ENCODE assay signal across 8 cellular contexts in the genomic region with DNA sequence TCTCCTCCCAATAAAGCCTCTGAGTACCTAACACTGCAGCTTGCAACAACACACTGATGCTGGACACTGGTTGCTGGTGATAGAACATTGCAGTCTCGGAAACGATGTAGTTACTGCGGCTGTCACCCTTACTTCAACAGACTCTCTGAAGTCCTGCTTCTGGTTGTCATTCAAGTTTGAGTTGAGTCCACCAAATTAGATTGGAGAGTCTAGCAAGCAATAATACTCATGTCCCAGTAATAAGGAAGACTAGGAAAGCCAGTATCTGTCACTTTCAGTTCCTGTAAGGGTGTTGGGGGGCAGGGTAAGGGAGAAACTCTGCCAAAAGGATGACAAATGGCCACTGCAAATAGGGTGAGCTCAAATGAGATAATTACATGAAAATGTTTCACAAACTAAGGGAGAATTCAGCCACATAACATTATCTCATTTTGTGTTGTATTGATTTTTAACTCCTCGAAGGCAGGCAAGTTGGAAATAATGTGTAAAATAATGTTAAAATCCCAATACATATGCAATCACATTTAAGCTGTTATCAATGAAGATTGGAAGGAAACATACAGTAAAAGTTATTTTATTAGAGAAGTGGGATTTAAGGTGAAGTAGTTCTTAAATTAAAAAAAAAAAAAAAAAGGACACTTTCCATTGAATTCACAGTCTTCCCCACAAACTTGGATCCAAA. TPM values are rescaled to one million over a fixed set of nuclear protein-coding genes. Genes with fewer than 3 reads are reported as not detected.
DNase-seq lines count a peak whose midpoint lies in the region; ATAC-seq and TF ChIP-seq lines count a peak whose summit lies in the region.

No MANE protein-coding gene starts in this region.

- peak overlapping the region; percentile 82 to 91 (median 90) for H3K27ac ChIP-seq in spleen

- intact Hi-C loops in spleen (cut with DNase I; ENCODE audit: low total_unique reads), result no loop called here

- H3K27me3 Mint-ChIP-seq in T-helper 1 cell treated with Interleukin-12 subunit alpha and Interleukin-12 subunit beta and Interleukin-4 antibody, amounts not matched to agents 30 μg/mL and 1 μg/mL, for 36 hours (ENCODE audit: low read depth), result no peaks in the 10 kb centered on the region
- H3K27me3 Mint-ChIP-seq in activated naive CD8-positive, alpha-beta T cell treated with anti-CD3 and anti-CD28 coated beads, Interleukin-2, amount 50 U/mL, for 24 hours, result no peaks in the 10 kb centered on the region

- H3K36me3 Mint-ChIP-seq in T-helper 1 cell treated with Interleukin-12 subunit alpha and Interleukin-12 subunit beta and Interleukin-4 antibody, amounts not matched to agents 30 μg/mL and 1 μg/mL, for 36 hours (ENCODE audit: low read depth), result peaks cover 4% of the 10 kb centered on the region
- no peaks in the 10 kb centered on the region for H3K36me3 Mint-ChIP-seq in activated naive CD8-positive, alpha-beta T cell treated with anti-CD3 and anti-CD28 coated beads, Interleukin-2, amount 50 U/mL, for 24 hours (ENCODE audit: low read depth)

- H3K4me1 ChIP-seq in spleen, result peaks cover 0 to 29% (median 24%) of the 10 kb centered on the region in 6 donors

- H3K9me3 ChIP-seq in iPS-18c (ENCODE audit: control insufficient read depth, insufficient read depth, low read length) (no peaks in the 10 kb centered on the region), spleen (no peaks in the 10 kb centered on the region)

- H3K36me3 ChIP-seq in spleen, result no peaks in the 10 kb centered on the region

- peak overlapping the region; percentile 81 for H3K4me3 ChIP-seq in LNCaP clone FGC (ENCODE audit: low read depth, low read length)
- H3K4me3 ChIP-seq in iPS-18c (ENCODE audit: insufficient read depth, low read depth, low read length), result peak overlapping the region; percentile 63; the same call in 1 of the 2 replicates
- peak overlapping the region; percentile 40 to 76 (median 50) for H3K4me3 ChIP-seq in spleen

- H3K4me3 Mint-ChIP-seq in T-helper 1 cell treated with Interleukin-12 subunit alpha and Interleukin-12 subunit beta and Interleukin-4 antibody, amounts not matched to agents 30 μg/mL and 1 μg/mL, for 36 hours, result peak overlapping the region; percentile 85
- peak overlapping the region; percentile 91 for H3K4me3 Mint-ChIP-seq in activated naive CD8-positive, alpha-beta T cell treated with anti-CD3 and anti-CD28 coated beads, Interleukin-2, amount 50 U/mL, for 24 hours

- peaks cover 25% of the 10 kb centered on the region for H3K4me1 Mint-ChIP-seq in T-helper 1 cell treated with Interleukin-12 subunit alpha and Interleukin-12 subunit beta and Interleukin-4 antibody, amounts not matched to agents 30 μg/mL and 1 μg/mL, for 36 hours (ENCODE audit: low read depth)
- peaks cover 38% of the 10 kb centered on the region for H3K4me1 Mint-ChIP-seq in activated naive CD8-positive, alpha-beta T cell treated with anti-CD3 and anti-CD28 coated beads, Interleukin-2, amount 50 U/mL, for 24 hours

- no peak for TF ChIP-seq CTCF in LNCaP clone FGC (IDR thresholded peaks at IDR 0.05; ENCODE audit: control insufficient read depth, extremely low read depth, insufficient read depth)
- no peak for TF ChIP-seq CTCF in spleen (IDR thresholded peaks at IDR 0.05 in 8 of 11, conservative IDR thresholded peaks at IDR 0.05 in 3 of 11)

- DNase-seq in T-helper 1 cell (no peak), LNCaP clone FGC (ENCODE audit: low read depth) (no peak), spleen (no peak), NCI-H128 (lab: John Stamatoyannopoulos, UW; ENCODE audit: unreplicated experiment) (no peak), NCI-H2081 (lab: John Stamatoyannopoulos, UW) (no peak)
- DNase-seq in activated naive CD8-positive, alpha-beta T cell treated with anti-CD3 and anti-CD28 coated beads, Interleukin-2, amount 50 U/mL, for 24 hours, result no peak

- TF ChIP-seq POLR2A in spleen (IDR thresholded peaks at IDR 0.05), result no peak

- H3K9me3 Mint-ChIP-seq in T-helper 1 cell treated with Interleukin-12 subunit alpha and Interleukin-12 subunit beta and Interleukin-4 antibody, amounts not matched to agents 30 μg/mL and 1 μg/mL, for 36 hours, result no peaks in the 10 kb centered on the region
- no peaks in the 10 kb centered on the region for H3K9me3 Mint-ChIP-seq in activated naive CD8-positive, alpha-beta T cell treated with anti-CD3 and anti-CD28 coated beads, Interleukin-2, amount 50 U/mL, for 24 hours

- ATAC-seq in activated naive CD8-positive, alpha-beta T cell treated with anti-CD3 and anti-CD28 coated beads, Interleukin-2, amount 50 U/mL, for 24 hours, result no peak

- 35 to 48% (median 41%) methylated on average over 4 of the region's 4 CpGs for WGBS in spleen, 5 donors

- H3K27ac Mint-ChIP-seq in T-helper 1 cell treated with Interleukin-12 subunit alpha and Interleukin-12 subunit beta and Interleukin-4 antibody, amounts not matched to agents 30 μg/mL and 1 μg/mL, for 36 hours, result peak overlapping the region; percentile 92
- peak overlapping the region; percentile 92 for H3K27ac Mint-ChIP-seq in activated naive CD8-positive, alpha-beta T cell treated with anti-CD3 and anti-CD28 coated beads, Interleukin-2, amount 50 U/mL, for 24 hours

- H3K27me3 ChIP-seq in spleen (replicated peaks in 1 of 7), result no peaks in the 10 kb centered on the region

RNA-seq across cellular contexts. Expression of a gene that starts 0.8 kb away (rescaled TPM):
- 10 to 100 TPM; 10.6 to 25.6 (median 12.6) TPM for total RNA-seq in spleen
- polyA plus RNA-seq in spleen, result 1 to 10 TPM; 7.1 to 9.4 (median 9.4) TPM

RNA-seq across cellular contexts. Expression of a gene that starts 8.3 kb away (rescaled TPM):
- 10 to 100 TPM; 20.9 to 34.5 (median 26.9) TPM for total RNA-seq in spleen
- 1 to 10 TPM; 6.2 to 8.5 (median 7.2) TPM for polyA plus RNA-seq in spleen

RNA-seq across cellular contexts. Expression of a gene that starts 50.1 kb away (rescaled TPM):
- not detected for total RNA-seq in spleen
- not detected for polyA plus RNA-seq in spleen
